In the genomic region with DNA sequence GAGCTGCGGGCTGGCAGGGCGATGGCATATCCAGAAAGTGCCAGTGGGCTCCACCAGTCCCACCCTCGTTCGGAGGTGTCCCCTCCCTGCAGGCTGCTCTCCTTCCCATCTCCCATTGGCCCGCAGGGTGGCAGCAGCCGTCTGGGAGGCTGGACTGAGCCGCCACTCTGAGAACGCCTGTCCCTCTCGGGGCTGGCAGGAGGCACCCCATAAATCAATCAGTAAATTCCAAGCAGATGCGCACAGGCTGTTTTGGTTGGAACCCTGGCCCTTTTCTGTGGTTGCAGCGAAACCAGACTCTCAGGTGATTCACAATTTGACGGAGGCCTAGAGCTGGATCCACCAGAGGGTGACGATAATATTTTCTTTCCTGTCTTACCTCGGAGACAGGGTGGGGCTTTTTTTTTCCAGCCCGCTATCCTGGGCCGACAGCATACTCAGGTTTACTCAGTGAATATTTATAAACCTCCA, we compare ENCODE assay signal across 10 cellular contexts.
DNase-seq lines count a peak whose midpoint lies in the region; ATAC-seq and TF ChIP-seq lines count a peak whose summit lies in the region.
"Had no signal": no experiment of that assay in that cellular context is flagged by ENCODE, and none has a peak within 500 bp of the region (broad histone marks: within the 10 kb centered on the region; RNA-seq: fewer than 3 reads in every experiment).

No MANE protein-coding gene starts in this region.

- H3K4me1 Mint-ChIP-seq in MCF 10A (ENCODE audit: insufficient read depth, unreplicated experiment) (no peaks in the 10 kb centered on the region), osteocyte (ENCODE audit: unreplicated experiment) (peaks cover 36% of the 10 kb centered on the region)
- H3K4me1 Mint-ChIP-seq: activated CD8-positive, alpha-beta memory T cell treated with anti-CD3 and anti-CD28 coated beads, Interleukin-2, amount 10 ng/mL, durations not matched to agents 7 days and 5 days; stimulated activated memory B cell treated with anti-CD40 and anti-IgM and Interleukin-4, amounts not matched to agents 10 μg/mL and 1 μg/mL and 100 μg/mL, for 72 hours had no signal

- in situ Hi-C loops in GM13977 (cut with MboI; ENCODE audit: low pct_unique_long_range_greater_than_20kb, low sequenced_read_pairs, unreplicated experiment) = no loop called here

- H3K27me3 ChIP-seq in esophagus squamous epithelium = no peaks in the 10 kb centered on the region

- H3K4me3 Mint-ChIP-seq in MCF 10A (ENCODE audit: unreplicated experiment) (no peak overlapping the region), osteocyte (ENCODE audit: unreplicated experiment) (no peak overlapping the region)
- H3K4me3 Mint-ChIP-seq: activated CD8-positive, alpha-beta memory T cell treated with anti-CD3 and anti-CD28 coated beads, Interleukin-2, amount 10 ng/mL, durations not matched to agents 7 days and 5 days; stimulated activated memory B cell treated with anti-CD40 and anti-IgM and Interleukin-4, amounts not matched to agents 10 μg/mL and 1 μg/mL and 100 μg/mL, for 72 hours had no signal

- CTCF ChIA-PET in MCF 10A (lab: Yijun Ruan, JAX) (interaction anchor here (0.6 to 0.8 kb wide), 2 partner anchors 125 to 155 kb away, joined by 3 read pairs; no protein-coding TSS in a partner anchor), GM10248 (lab: Yijun Ruan, JAX) (no interaction called here)

- no peaks in the 10 kb centered on the region for H3K36me3 ChIP-seq in esophagus squamous epithelium

- WGBS in esophagus squamous epithelium, 2 donors = 43 to 69% methylated on average over 4 to 7 of the region's 16 CpGs

- POLR2A ChIA-PET in MCF 10A (lab: Yijun Ruan, JAX) = no interaction called here
- POLR2A ChIA-PET in GM10248 (lab: Yijun Ruan, JAX) = no interaction called here

- H3K4me1 ChIP-seq in esophagus squamous epithelium = no peaks in the 10 kb centered on the region

- BruUV-seq in MCF 10A (replicated peaks; lab: Mats Ljungman, UMichigan) = no TSS peak

- H3K9me3 Mint-ChIP-seq in MCF 10A (ENCODE audit: unreplicated experiment) (no peaks in the 10 kb centered on the region), osteocyte (ENCODE audit: unreplicated experiment) (no peaks in the 10 kb centered on the region)
- H3K9me3 Mint-ChIP-seq: stimulated activated memory B cell treated with anti-CD40 and anti-IgM and Interleukin-4, amounts not matched to agents 10 μg/mL and 1 μg/mL and 100 μg/mL, for 72 hours had no signal

- intact Hi-C loops in MCF 10A (cut with micrococcal nuclease) = no loop called here
- intact Hi-C loops in esophagus squamous epithelium (cut with DNase I) = no loop called here

- DNase-seq in Daoy (ENCODE audit: low read depth) = peak; percentile 91
- DNase-seq in NCI-H1694 treated with DMSO at 0.1 percent for 48 hours (lab: John Stamatoyannopoulos, UW) = peak; percentile 87
- DNase-seq in MCF 10A (ENCODE audit: unreplicated experiment) = peak; percentile 72
- no peak for DNase-seq in osteocyte (ENCODE audit: extremely low spot score, unreplicated experiment)
- no peak for DNase-seq in GM10248 (ENCODE audit: extremely low spot score)
- no peak for DNase-seq in GM13977 (ENCODE audit: low spot score)
- no peak for DNase-seq in esophagus squamous epithelium (lab: John Stamatoyannopoulos, UW)
- DNase-seq: activated CD8-positive, alpha-beta memory T cell treated with anti-CD3 and anti-CD28 coated beads, Interleukin-2, amount 10 ng/mL, durations not matched to agents 7 days and 5 days had no signal

- no peak overlapping the region for H3K4me3 ChIP-seq in esophagus squamous epithelium

- H3K27me3 Mint-ChIP-seq in MCF 10A (ENCODE audit: insufficient read depth, unreplicated experiment) (no peaks in the 10 kb centered on the region), osteocyte (ENCODE audit: unreplicated experiment) (no peaks in the 10 kb centered on the region)

- H3K27ac Mint-ChIP-seq in MCF 10A (ENCODE audit: low read depth, unreplicated experiment) (no peak overlapping the region), osteocyte (ENCODE audit: unreplicated experiment) (peak overlapping the region; percentile 23)
- H3K27ac Mint-ChIP-seq: activated CD8-positive, alpha-beta memory T cell treated with anti-CD3 and anti-CD28 coated beads, Interleukin-2, amount 10 ng/mL, durations not matched to agents 7 days and 5 days; stimulated activated memory B cell treated with anti-CD40 and anti-IgM and Interleukin-4, amounts not matched to agents 10 μg/mL and 1 μg/mL and 100 μg/mL, for 72 hours had no signal

- no peak for TF ChIP-seq POLR2A in esophagus squamous epithelium (IDR thresholded peaks at IDR 0.05)

- TF ChIP-seq CTCF in MCF 10A (IDR thresholded peaks at IDR 0.05; ENCODE audit: unreplicated experiment) = no peak
- no peak for TF ChIP-seq CTCF in osteocyte (IDR thresholded peaks at IDR 0.05)
- TF ChIP-seq CTCF in GM10248 (IDR thresholded peaks at IDR 0.05; ENCODE audit: control extremely low read depth, extremely low read depth, low read depth, missing control alignments) = no peak
- no peak for TF ChIP-seq CTCF in GM13977 (IDR thresholded peaks at IDR 0.05; ENCODE audit: extremely low read depth, insufficient read depth, missing control alignments)
- no peak for TF ChIP-seq CTCF in esophagus squamous epithelium (IDR thresholded peaks at IDR 0.05)

- H3K27ac ChIP-seq in esophagus squamous epithelium = no peak overlapping the region

- no peaks in the 10 kb centered on the region for H3K9me3 ChIP-seq in esophagus squamous epithelium

- H3K36me3 Mint-ChIP-seq in MCF 10A (ENCODE audit: insufficient read depth, unreplicated experiment) (peaks cover 6% of the 10 kb centered on the region), osteocyte (ENCODE audit: unreplicated experiment) (no peaks in the 10 kb centered on the region)
- H3K36me3 Mint-ChIP-seq: activated CD8-positive, alpha-beta memory T cell treated with anti-CD3 and anti-CD28 coated beads, Interleukin-2, amount 10 ng/mL, durations not matched to agents 7 days and 5 days; stimulated activated memory B cell treated with anti-CD40 and anti-IgM and Interleukin-4, amounts not matched to agents 10 μg/mL and 1 μg/mL and 100 μg/mL, for 72 hours had no signal

- ATAC-seq in HG02884 (IDR thresholded peaks at IDR 0.05; ENCODE audit: unreplicated experiment) = no peak
- ATAC-seq: activated CD8-positive, alpha-beta memory T cell treated with anti-CD3 and anti-CD28 coated beads, Interleukin-2, amount 10 ng/mL, durations not matched to agents 7 days and 5 days; stimulated activated memory B cell treated with anti-CD40 and anti-IgM and Interleukin-4, amounts not matched to agents 10 μg/mL and 1 μg/mL and 100 μg/mL, for 72 hours had no signal

Comparison
In these comparisons a context has a peak if more than half of its experiments do, and no peak if none do; other contexts are left out.
1. DNase-seq: peak in Daoy (single experiment), NCI-H1694 treated with DMSO at 0.1 percent for 48 hours (single experiment) and MCF 10A (single experiment); none in osteocyte (single experiment), GM10248 (single experiment), GM13977 (single experiment) and esophagus squamous epithelium (single experiment).